9 cellular contexts compared by ENCODE assay signal in the genomic region with DNA sequence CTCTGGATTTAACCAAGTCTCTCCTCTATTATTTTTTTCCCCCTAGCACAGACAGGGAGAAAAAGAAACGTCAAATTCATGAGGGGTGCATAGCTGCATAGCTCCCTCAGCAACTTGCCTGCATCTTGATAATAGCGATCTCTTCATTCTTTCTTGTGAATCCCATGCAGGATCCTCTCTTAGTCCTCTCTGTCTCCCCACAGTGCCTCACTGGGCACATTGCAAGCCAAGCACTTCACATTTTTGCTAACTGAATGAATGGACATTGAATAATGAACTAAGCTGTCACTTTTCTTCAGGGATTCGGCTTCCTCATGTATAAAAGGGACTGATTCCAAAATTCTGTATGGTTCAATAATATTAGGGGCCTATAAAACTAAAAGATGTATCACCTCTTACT. TPM values are rescaled to one million over a fixed set of nuclear protein-coding genes. Genes with fewer than 3 reads are reported as not detected.
A peak's percentile ranks its signal among the peaks of the same experiment; 100 is the strongest.
DNase-seq lines count a peak whose midpoint lies in the region; ATAC-seq and TF ChIP-seq lines count a peak whose summit lies in the region.
"Had no signal": no experiment of that assay in that cellular context is flagged by ENCODE, and none has a peak within 500 bp of the region (broad histone marks: within the 10 kb centered on the region; RNA-seq: fewer than 3 reads in every experiment).

No MANE protein-coding gene starts in this region.

- H3K27ac ChIP-seq in Panc1 (ENCODE audit: low read length), result no peak overlapping the region
- H3K27ac ChIP-seq in foreskin keratinocyte, result no peak overlapping the region
- H3K27ac ChIP-seq: tibial artery had no signal

- BruUV-seq in Panc1 (replicated peaks; lab: Mats Ljungman, UMichigan), result no TSS peak

- CTCF ChIA-PET in Panc1 (lab: Charles Lee), result no interaction called here

- in situ Hi-C loops in Panc1 (cut with HindIII; ENCODE audit: low pct_unique_long_range_greater_than_20kb, low sequenced_read_pairs), result no loop called here

- H3K27me3 ChIP-seq in Panc1 (ENCODE audit: control insufficient read depth, insufficient read depth, low read length) (no peaks in the 10 kb centered on the region; the same call in 1 of the 2 replicates), foreskin keratinocyte (peaks cover 64% of the 10 kb centered on the region)

- H3K4me1 ChIP-seq in Panc1 (ENCODE audit: control insufficient read depth, insufficient read depth, low read length) (no peaks in the 10 kb centered on the region), foreskin keratinocyte (no peaks in the 10 kb centered on the region)

- no peaks in the 10 kb centered on the region for H3K36me3 ChIP-seq in Panc1 (ENCODE audit: control insufficient read depth, insufficient read depth, low read length)
- H3K36me3 ChIP-seq: tibial artery had no signal

- no peak overlapping the region for H3K4me3 ChIP-seq in Panc1 (ENCODE audit: low read depth in 2 of 2, low read length in 2 of 2)
- H3K4me3 ChIP-seq: tibial artery had no signal

- POLR2A ChIA-PET in Panc1 (lab: Charles Lee), result no interaction called here

- intact Hi-C loops in Panc1 (cut with micrococcal nuclease; ENCODE audit: unreplicated experiment), result no loop called here

- ATAC-seq in Panc1 (no peak), foreskin keratinocyte (peak; percentile 73), HG03460 (IDR thresholded peaks at IDR 0.05; ENCODE audit: unreplicated experiment) (no peak)

- H3K9me3 ChIP-seq in Panc1 (ENCODE audit: control insufficient read depth, insufficient read depth, low read depth, low read length), result no peaks in the 10 kb centered on the region
- H3K9me3 ChIP-seq: tibial artery had no signal

- DNase-seq in NCI-H146 (lab: John Stamatoyannopoulos, UW) (peak; percentile 6), NCI-H146 treated with DMSO at 0.1 percent for 48 hours (lab: John Stamatoyannopoulos, UW; ENCODE audit: unreplicated experiment) (no peak), Panc1 (ENCODE audit: low read depth, low spot score) (no peak), foreskin keratinocyte (peak; percentile 6 to 24), retina (peak; percentile 56), NCI-H1417 treated with DMSO at 0.1 percent for 48 hours (lab: John Stamatoyannopoulos, UW) (no peak), GM19240 (ENCODE audit: insufficient read length, low spot score) (no peak)

- peak; percentile 38 for TF ChIP-seq CTCF in Panc1 (IDR thresholded peaks at IDR 0.05)
- TF ChIP-seq CTCF in foreskin keratinocyte (conservative IDR thresholded peaks at IDR 0.05), result peak; percentile 60

RNA-seq across cellular contexts. Expression of a gene that starts 2.9 kb away (rescaled TPM):
- total RNA-seq in Panc1 (2021; ENCODE audit: unreplicated experiment), result 0.36 TPM
- 0.21 TPM for polyA plus RNA-seq in Panc1 (2012; ENCODE audit: insufficient read length)
- 0.63 and 2.0 TPM in 2 replicates for total RNA-seq in foreskin keratinocyte
- 0.14 and 0.87 TPM in 2 replicates for polyA plus RNA-seq in foreskin keratinocyte

Comparison
In these comparisons a context has a peak if more than half of its experiments do, and no peak if none do; other contexts are left out.
1. DNase-seq: peak in NCI-H146 (single experiment), foreskin keratinocyte (2 of 2) and retina (single experiment); none in NCI-H146 treated with DMSO at 0.1 percent for 48 hours (single experiment), Panc1 (single experiment), NCI-H1417 treated with DMSO at 0.1 percent for 48 hours (single experiment) and GM19240 (single experiment).